In the genomic region with DNA sequence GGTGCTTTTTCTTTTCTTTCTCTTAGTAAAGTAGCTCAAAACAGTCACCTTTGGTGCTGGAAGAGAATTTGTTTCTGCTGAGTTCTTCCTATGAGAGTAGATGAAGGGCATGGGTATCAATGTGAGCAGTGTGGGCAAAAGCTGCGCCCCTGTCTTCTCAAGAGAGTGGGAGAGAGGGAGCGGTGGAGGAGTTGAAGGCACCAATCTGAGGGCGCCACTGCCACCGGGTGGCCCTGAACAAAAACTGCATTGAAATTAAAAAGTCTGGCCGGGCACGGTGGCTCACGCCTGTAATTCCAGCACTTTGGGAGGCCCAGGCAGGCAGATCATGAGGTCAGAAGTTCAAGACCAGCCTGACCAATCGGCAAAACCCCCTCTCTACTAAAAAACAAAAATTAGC, we compare ENCODE assay signal across 9 cellular contexts. TPM values are rescaled to one million over a fixed set of nuclear protein-coding genes. Genes with fewer than 3 reads are reported as not detected.
DNase-seq lines count a peak whose midpoint lies in the region; ATAC-seq and TF ChIP-seq lines count a peak whose summit lies in the region.
"Had no signal": no experiment of that assay in that cellular context is flagged by ENCODE, and none has a peak within 500 bp of the region (broad histone marks: within the 10 kb centered on the region; RNA-seq: fewer than 3 reads in every experiment).

No MANE protein-coding gene starts in this region.

- H3K27me3 Mint-ChIP-seq in WTC11 (ENCODE audit: low read depth) = no peaks in the 10 kb centered on the region

- ATAC-seq in WTC11 (no peak; the same call in 1 of the 2 replicates), HG03354 (IDR thresholded peaks at IDR 0.05; ENCODE audit: poor library complexity, severe bottlenecking, unreplicated experiment) (no peak), GM18868 (IDR thresholded peaks at IDR 0.05; ENCODE audit: unreplicated experiment) (no peak)

- no peak overlapping the region for H3K4me3 Mint-ChIP-seq in WTC11

- H3K9me3 Mint-ChIP-seq in WTC11 = no peaks in the 10 kb centered on the region

- CTCF ChIA-PET in WTC11 (lab: Charles Lee) = interaction anchor here (1.3 to 3.2 kb wide), 2 partner anchors 8 to 107 kb away, joined by 3 to 12 read pairs; no protein-coding TSS in a partner anchor

- H3K27me3 ChIP-seq in kidney epithelial cell (ENCODE audit: control insufficient read depth, insufficient read depth, low read length) = no peaks in the 10 kb centered on the region

- H3K4me1 Mint-ChIP-seq in WTC11 = no peaks in the 10 kb centered on the region

- TF ChIP-seq CTCF in GM13977 (IDR thresholded peaks at IDR 0.05; ENCODE audit: extremely low read depth, insufficient read depth, missing control alignments) (peak; percentile 41), WTC11 (IDR thresholded peaks at IDR 0.05) (no peak), kidney epithelial cell (IDR thresholded peaks at IDR 0.05; ENCODE audit: insufficient read depth, low read length, poor library complexity, severe bottlenecking) (peak; percentile 41)

- peaks cover 16% of the 10 kb centered on the region for H3K36me3 ChIP-seq in kidney epithelial cell (ENCODE audit: control insufficient read depth, insufficient read depth, low read length)

- DNase-seq in AG20443 (ENCODE audit: low spot score) (peak; percentile 34), GM13977 (ENCODE audit: low spot score) (no peak), WTC11 (ENCODE audit: low spot score) (peak; percentile 34), kidney epithelial cell (ENCODE audit: low read depth) (no peak), SK-N-DZ (ENCODE audit: low spot score) (no peak)
- no peak for DNase-seq in effector CD8-positive, alpha-beta T cell (lab: John Stamatoyannopoulos, UW)
- DNase-seq: stimulated activated CD4-positive, alpha-beta T cell treated with anti-CD3 and anti-CD28 coated beads, Interleukin-4, amount 100 ng/mL, for 4 hours had no signal

- no peak overlapping the region for H3K27ac Mint-ChIP-seq in WTC11

- POLR2A ChIA-PET in WTC11 (lab: Charles Lee) = no interaction called here

- H3K36me3 Mint-ChIP-seq in WTC11 = peaks cover 81% of the 10 kb centered on the region

- no peak overlapping the region for H3K4me3 ChIP-seq in kidney epithelial cell (ENCODE audit: low read depth, low read length)

- in situ Hi-C loops in GM13977 (cut with MboI; ENCODE audit: low pct_unique_long_range_greater_than_20kb, low sequenced_read_pairs, unreplicated experiment) = loop anchor here (25.0 kb wide), 1 partner anchor 301 kb away; no protein-coding TSS in a partner anchor

TF ChIP-seq in WTC11, 78 proteins besides CTCF, POLR2A, EP300 and RAD21:
- TF ChIP-seq, protein P1, sequence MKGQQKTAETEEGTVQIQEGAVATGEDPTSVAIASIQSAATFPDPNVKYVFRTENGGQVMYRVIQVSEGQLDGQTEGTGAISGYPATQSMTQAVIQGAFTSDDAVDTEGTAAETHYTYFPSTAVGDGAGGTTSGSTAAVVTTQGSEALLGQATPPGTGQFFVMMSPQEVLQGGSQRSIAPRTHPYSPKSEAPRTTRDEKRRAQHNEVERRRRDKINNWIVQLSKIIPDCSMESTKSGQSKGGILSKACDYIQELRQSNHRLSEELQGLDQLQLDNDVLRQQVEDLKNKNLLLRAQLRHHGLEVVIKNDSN (CRISPR knock-in tag; IDR thresholded peaks at IDR 0.05) = no peak
- no peak for TF ChIP-seq ZNF396 (CRISPR knock-in tag; IDR thresholded peaks at IDR 0.05; ENCODE audit: borderline replicate concordance)
- TF ChIP-seq E2F1 (CRISPR knock-in tag; IDR thresholded peaks at IDR 0.05) = no peak
- no peak for TF ChIP-seq AFF4 (CRISPR knock-in tag; IDR thresholded peaks at IDR 0.05; ENCODE audit: borderline replicate concordance)
- TF ChIP-seq, protein P2, sequence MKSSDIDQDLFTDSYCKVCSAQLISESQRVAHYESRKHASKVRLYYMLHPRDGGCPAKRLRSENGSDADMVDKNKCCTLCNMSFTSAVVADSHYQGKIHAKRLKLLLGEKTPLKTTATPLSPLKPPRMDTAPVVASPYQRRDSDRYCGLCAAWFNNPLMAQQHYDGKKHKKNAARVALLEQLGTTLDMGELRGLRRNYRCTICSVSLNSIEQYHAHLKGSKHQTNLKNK (CRISPR knock-in tag; IDR thresholded peaks at IDR 0.05) = no peak
- TF ChIP-seq ZNF512 (CRISPR knock-in tag; IDR thresholded peaks at IDR 0.05; ENCODE audit: borderline replicate concordance) = no peak
- TF ChIP-seq ZNF671 (CRISPR knock-in tag; IDR thresholded peaks at IDR 0.05) = no peak

RNA-seq across cellular contexts. Expression of gene EPHX3, which starts 28.7 kb away (rescaled TPM):
- total RNA-seq in WTC11 (2021) (27.1 to 31.3 TPM (median 29.9 TPM) in 3 replicates), kidney epithelial cell (0.79 and 3.4 TPM in 2 replicates)
- 0.09 TPM in 1 of 2 replicates, not detected in the other for polyA plus RNA-seq in SK-N-DZ (2014; cell fraction: cytosol; rRNA removed)
- polyA plus RNA-seq in SK-N-DZ (2014; cell fraction: nucleus; rRNA removed) = 0.14 and 0.46 TPM in 2 replicates

Comparison
In these comparisons a context has a peak if more than half of its experiments do, and no peak if none do; other contexts are left out.
1. DNase-seq: peak in AG20443 (single experiment) and WTC11 (single experiment); none in GM13977 (single experiment), kidney epithelial cell (single experiment), effector CD8-positive, alpha-beta T cell (single experiment) and SK-N-DZ (single experiment).